In the genomic region with DNA sequence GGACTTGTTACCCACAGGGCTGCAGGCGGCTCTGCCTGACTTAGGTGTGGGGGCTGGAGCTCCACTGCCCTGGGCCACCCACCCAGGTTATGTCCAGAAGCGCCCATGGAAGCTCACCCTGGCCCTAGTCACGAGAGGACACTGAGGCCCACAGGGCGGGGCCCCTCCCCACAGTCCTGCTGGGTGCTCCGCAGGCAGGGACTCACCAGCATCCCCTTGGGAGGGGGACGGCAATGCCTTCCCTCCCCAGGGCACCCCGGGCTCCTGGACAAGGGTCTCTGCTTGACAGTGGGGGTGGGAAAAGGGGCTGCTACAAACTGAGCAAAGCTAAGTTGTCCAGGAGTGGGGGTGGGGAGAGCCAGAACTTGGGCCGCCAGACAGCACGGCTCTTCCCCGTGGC, we compare ENCODE assay signal across 36 cellular contexts.
"Had no signal": no experiment of that assay in that cellular context is flagged by ENCODE, and none has a peak within 500 bp of the region (broad histone marks: within the 10 kb centered on the region; RNA-seq: fewer than 3 reads in every experiment).

No MANE protein-coding gene starts in this region.

- H3K36me3 ChIP-seq: MG63 had no signal

- DNase-seq: Kasumi-1, MG63, MM.1S, MV-4-11, NCI-H1048, NCI-H1092, NCI-H1092 treated with DMSO at 0.1 percent for 48 hours, NCI-H1105, NCI-H1105 treated with DMSO at 0.1 percent for 48 hours, NCI-H1417, NCI-H1417 treated with DMSO at 0.1 percent for 48 hours, NCI-H1436, NCI-H1436 treated with DMSO at 0.1 percent for 48 hours, NCI-H146, NCI-H1694, NCI-H1694 treated with DMSO at 0.1 percent for 48 hours, NCI-H187, NCI-H187 treated with DMSO at 0.1 percent for 48 hours, NCI-H1930, NCI-H2029, NCI-H2029 treated with DMSO at 0.1 percent for 48 hours, NCI-H2081, NCI-H2081 treated with DMSO at 0.1 percent for 48 hours, NCI-H2107, NCI-H2171, NCI-H2171 treated with DMSO at 0.1 percent for 48 hours, NCI-H2227 treated with DMSO at 0.1 percent for 48 hours, NCI-H226, NCI-H345, NCI-H446, NCI-H446 treated with DMSO at 0.1 percent for 48 hours, NCI-H510A, NCI-H510A treated with DMSO at 0.1 percent for 48 hours, NCI-H524, NCI-H524 treated with DMSO at 0.1 percent for 48 hours, NCI-H526 had no signal

- H3K27me3 ChIP-seq: MG63 had no signal

- H3K9me3 ChIP-seq: MG63 had no signal

- H3K4me3 ChIP-seq: MG63 had no signal
